ENCODE assay signal across 1 cellular context in the genomic region with DNA sequence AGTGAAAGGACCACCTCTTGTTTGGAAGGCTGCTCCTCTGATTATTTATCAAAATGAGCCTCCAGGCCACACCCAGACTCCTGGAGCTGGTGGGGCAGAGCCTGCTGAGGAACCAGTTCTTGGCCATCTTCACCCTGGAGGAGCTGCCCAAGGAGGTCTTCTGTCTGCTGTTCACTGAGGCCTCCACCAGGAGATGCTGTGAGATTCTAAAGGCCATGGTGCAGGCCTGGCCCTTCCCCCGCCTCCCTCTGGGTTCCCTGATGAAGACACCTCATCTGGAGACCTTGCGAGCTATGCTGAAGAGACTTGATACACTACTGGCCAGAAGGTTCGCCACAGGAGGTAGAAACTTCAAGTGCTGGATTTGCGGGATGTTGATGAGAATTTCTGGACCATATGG.
A peak's percentile ranks its signal among the peaks of the same experiment; 100 is the strongest.
TF ChIP-seq lines count a peak whose summit lies in the region.

No MANE protein-coding gene starts in this region.

TF ChIP-seq in HepG2, 621 proteins besides CTCF, POLR2A, EP300 and RAD21 (continued from another document):
- TF ChIP-seq, protein P1, sequence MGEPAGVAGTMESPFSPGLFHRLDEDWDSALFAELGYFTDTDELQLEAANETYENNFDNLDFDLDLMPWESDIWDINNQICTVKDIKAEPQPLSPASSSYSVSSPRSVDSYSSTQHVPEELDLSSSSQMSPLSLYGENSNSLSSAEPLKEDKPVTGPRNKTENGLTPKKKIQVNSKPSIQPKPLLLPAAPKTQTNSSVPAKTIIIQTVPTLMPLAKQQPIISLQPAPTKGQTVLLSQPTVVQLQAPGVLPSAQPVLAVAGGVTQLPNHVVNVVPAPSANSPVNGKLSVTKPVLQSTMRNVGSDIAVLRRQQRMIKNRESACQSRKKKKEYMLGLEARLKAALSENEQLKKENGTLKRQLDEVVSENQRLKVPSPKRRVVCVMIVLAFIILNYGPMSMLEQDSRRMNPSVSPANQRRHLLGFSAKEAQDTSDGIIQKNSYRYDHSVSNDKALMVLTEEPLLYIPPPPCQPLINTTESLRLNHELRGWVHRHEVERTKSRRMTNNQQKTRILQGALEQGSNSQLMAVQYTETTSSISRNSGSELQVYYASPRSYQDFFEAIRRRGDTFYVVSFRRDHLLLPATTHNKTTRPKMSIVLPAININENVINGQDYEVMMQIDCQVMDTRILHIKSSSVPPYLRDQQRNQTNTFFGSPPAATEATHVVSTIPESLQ (CRISPR knock-in tag; conservative IDR thresholded peaks at IDR 0.05): no peak
- TF ChIP-seq ZSCAN25 (CRISPR knock-in tag; IDR thresholded peaks at IDR 0.05) (no peak), ETV6 (CRISPR knock-in tag; conservative IDR thresholded peaks at IDR 0.05) (no peak), SMARCC2 (IDR thresholded peaks at IDR 0.05) (no peak), ATM (IDR thresholded peaks at IDR 0.05; ENCODE audit: borderline replicate concordance) (no peak), CENPT (CRISPR knock-in tag; IDR thresholded peaks at IDR 0.05; ENCODE audit: low read depth) (no peak), SMC3 (IDR thresholded peaks at IDR 0.05; ENCODE audit: low read length) (peak; percentile 45; the same call in 1 of the 2 replicates), ZBTB7A (CRISPR knock-in tag; IDR thresholded peaks at IDR 0.05) (no peak), NFIC (IDR thresholded peaks at IDR 0.05; ENCODE audit: low read length) (no peak)
- TF ChIP-seq, protein P2, sequence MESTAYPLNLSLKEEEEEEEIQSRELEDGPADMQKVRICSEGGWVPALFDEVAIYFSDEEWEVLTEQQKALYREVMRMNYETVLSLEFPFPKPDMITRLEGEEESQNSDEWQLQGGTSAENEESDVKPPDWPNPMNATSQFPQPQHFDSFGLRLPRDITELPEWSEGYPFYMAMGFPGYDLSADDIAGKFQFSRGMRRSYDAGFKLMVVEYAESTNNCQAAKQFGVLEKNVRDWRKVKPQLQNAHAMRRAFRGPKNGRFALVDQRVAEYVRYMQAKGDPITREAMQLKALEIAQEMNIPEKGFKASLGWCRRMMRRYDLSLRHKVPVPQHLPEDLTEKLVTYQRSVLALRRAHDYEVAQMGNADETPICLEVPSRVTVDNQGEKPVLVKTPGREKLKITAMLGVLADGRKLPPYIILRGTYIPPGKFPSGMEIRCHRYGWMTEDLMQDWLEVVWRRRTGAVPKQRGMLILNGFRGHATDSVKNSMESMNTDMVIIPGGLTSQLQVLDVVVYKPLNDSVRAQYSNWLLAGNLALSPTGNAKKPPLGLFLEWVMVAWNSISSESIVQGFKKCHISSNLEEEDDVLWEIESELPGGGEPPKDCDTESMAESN (CRISPR knock-in tag; conservative IDR thresholded peaks at IDR 0.05): no peak
